Comparison of ENCODE assay signal across 20 cellular contexts in genomic region chr15:72205896-72206676, GRCh38. TPM values are rescaled to one million over a fixed set of nuclear protein-coding genes. Genes with fewer than 3 reads are reported as not detected.
DNase-seq lines count a peak whose midpoint lies in the region; ATAC-seq and TF ChIP-seq lines count a peak whose summit lies in the region.
"Had no signal": no experiment of that assay in that cellular context is flagged by ENCODE, and none has a peak within 500 bp of the region (broad histone marks: within the 10 kb centered on the region; RNA-seq: fewer than 3 reads in every experiment).

No MANE protein-coding gene starts in this region.

- H3K36me3 ChIP-seq in testis (ENCODE audit: low read depth, missing control alignments) = peaks cover 2% of the 10 kb centered on the region

- no peaks in the 10 kb centered on the region for H3K9me3 ChIP-seq in testis
- H3K9me3 ChIP-seq: upper lobe of right lung had no signal

- H3K4me3 Mint-ChIP-seq in activated CD4-positive, alpha-beta T cell treated with anti-CD3 and anti-CD28 coated beads for 36 hours = no peak overlapping the region
- H3K4me3 Mint-ChIP-seq in CD14-positive monocyte = no peak overlapping the region
- no peak overlapping the region for H3K4me3 Mint-ChIP-seq in activated T-helper 1 cell treated with anti-CD3 and anti-CD28 coated beads, Interleukin-12 subunit alpha, Interleukin-12 subunit beta, Interleukin-2, Interleukin-4 antibody, amounts not matched to agents 30 ng/mL and 10 ng/mL and 1 ng/mL, durations not matched to agents 14 hours and 24 hours and 36 hours

- no peaks in the 10 kb centered on the region for H3K27me3 Mint-ChIP-seq in activated CD4-positive, alpha-beta T cell treated with anti-CD3 and anti-CD28 coated beads for 36 hours
- H3K27me3 Mint-ChIP-seq in CD14-positive monocyte (ENCODE audit: low read depth in 3 of 3) = peaks cover 0 to 1% (median 0%) of the 10 kb centered on the region in 3 donors
- no peaks in the 10 kb centered on the region for H3K27me3 Mint-ChIP-seq in activated T-helper 1 cell treated with anti-CD3 and anti-CD28 coated beads, Interleukin-12 subunit alpha, Interleukin-12 subunit beta, Interleukin-2, Interleukin-4 antibody, amounts not matched to agents 30 ng/mL and 10 ng/mL and 1 ng/mL, durations not matched to agents 14 hours and 24 hours and 36 hours (ENCODE audit: insufficient read depth)

- peaks cover 23% of the 10 kb centered on the region for H3K4me1 ChIP-seq in testis
- H3K4me1 ChIP-seq: upper lobe of right lung had no signal

- CTCF ChIA-PET in activated CD4-positive, alpha-beta T cell treated with anti-CD3 and anti-CD28 coated beads for 36 hours (lab: Charles Lee) = interaction anchor here (0.6 to 1.5 kb wide), 4 partner anchors 21 to 544 kb away, joined by 3 to 5 read pairs (median 3); no protein-coding TSS in a partner anchor

- ATAC-seq in activated CD4-positive, alpha-beta T cell treated with anti-CD3 and anti-CD28 coated beads for 36 hours = no peak
- ATAC-seq: upper lobe of right lung had no signal

- no peak for DNase-seq in activated CD4-positive, alpha-beta T cell treated with anti-CD3 and anti-CD28 coated beads for 36 hours
- no peak for DNase-seq in activated CD4-positive, alpha-beta T cell treated with anti-CD3 and anti-CD28 coated beads, Interleukin-2, amount 50 U/mL, for 1 hour
- DNase-seq in CD14-positive monocyte (ENCODE audit: low spot score) (no peak), islet precursor cell (peak; percentile 39), NCI-H748 (lab: John Stamatoyannopoulos, UW; ENCODE audit: unreplicated experiment) (no peak), A172 (ENCODE audit: low spot score) (no peak), testis (no peak)
- no peak for DNase-seq in activated T-helper 1 cell treated with anti-CD3 and anti-CD28 coated beads, Interleukin-12 subunit alpha, Interleukin-12 subunit beta, Interleukin-2, Interleukin-4 antibody, amounts not matched to agents 30 ng/mL and 10 ng/mL and 1 ng/mL, durations not matched to agents 14 hours and 24 hours and 36 hours (ENCODE audit: low spot score)
- DNase-seq: activated CD4-positive, CD25-positive, alpha-beta regulatory T cell treated with anti-CD3 and anti-CD28 coated beads, Interleukin-2, amount 50 U/mL, for 72 hours; activated gamma-delta T cell treated with Interleukin-2 at 50 U/mL for 16 hours; cortex of kidney; DMS79; Kasumi-1; MV-4-11; NCI-H187 treated with DMSO at 0.1 percent for 48 hours; NCI-H526 treated with DMSO at 0.1 percent for 48 hours; T-helper 1 cell; upper lobe of right lung had no signal

- H3K9me3 Mint-ChIP-seq in activated CD4-positive, alpha-beta T cell treated with anti-CD3 and anti-CD28 coated beads for 36 hours (ENCODE audit: low read depth) = no peaks in the 10 kb centered on the region
- H3K9me3 Mint-ChIP-seq in CD14-positive monocyte = no peaks in the 10 kb centered on the region
- no peaks in the 10 kb centered on the region for H3K9me3 Mint-ChIP-seq in activated T-helper 1 cell treated with anti-CD3 and anti-CD28 coated beads, Interleukin-12 subunit alpha, Interleukin-12 subunit beta, Interleukin-2, Interleukin-4 antibody, amounts not matched to agents 30 ng/mL and 10 ng/mL and 1 ng/mL, durations not matched to agents 14 hours and 24 hours and 36 hours

- peaks cover 95% of the 10 kb centered on the region for H3K36me3 Mint-ChIP-seq in activated CD4-positive, alpha-beta T cell treated with anti-CD3 and anti-CD28 coated beads for 36 hours (ENCODE audit: low read depth)
- peaks cover 96 to 99% of the 10 kb centered on the region in 2 donors for H3K36me3 Mint-ChIP-seq in CD14-positive monocyte
- H3K36me3 Mint-ChIP-seq in activated T-helper 1 cell treated with anti-CD3 and anti-CD28 coated beads, Interleukin-12 subunit alpha, Interleukin-12 subunit beta, Interleukin-2, Interleukin-4 antibody, amounts not matched to agents 30 ng/mL and 10 ng/mL and 1 ng/mL, durations not matched to agents 14 hours and 24 hours and 36 hours (ENCODE audit: low read depth) = peaks cover 78% of the 10 kb centered on the region

- H3K27ac Mint-ChIP-seq in activated CD4-positive, alpha-beta T cell treated with anti-CD3 and anti-CD28 coated beads for 36 hours = peak overlapping the region; percentile 80
- H3K27ac Mint-ChIP-seq in CD14-positive monocyte = peak overlapping the region; percentile 33 to 81 (median 58)
- peak overlapping the region; percentile 61 for H3K27ac Mint-ChIP-seq in activated T-helper 1 cell treated with anti-CD3 and anti-CD28 coated beads, Interleukin-12 subunit alpha, Interleukin-12 subunit beta, Interleukin-2, Interleukin-4 antibody, amounts not matched to agents 30 ng/mL and 10 ng/mL and 1 ng/mL, durations not matched to agents 14 hours and 24 hours and 36 hours

- H3K27ac ChIP-seq in testis = no peak overlapping the region
- H3K27ac ChIP-seq: 22Rv1, upper lobe of right lung had no signal

- POLR2A ChIA-PET in activated CD4-positive, alpha-beta T cell treated with anti-CD3 and anti-CD28 coated beads for 36 hours (lab: Charles Lee) = interaction anchor here (1.0 kb wide), 1 partner anchor 21 kb away, joined by 3 read pairs; no protein-coding TSS in a partner anchor

- 91 to 94% methylated on average over 10 of the region's 10 CpGs for WGBS in testis, 2 donors

- no peak for TF ChIP-seq CTCF in CD14-positive monocyte (IDR thresholded peaks at IDR 0.05)
- no peak for TF ChIP-seq CTCF in testis (IDR thresholded peaks at IDR 0.05)

- H3K4me3 ChIP-seq in testis = no peak overlapping the region
- H3K4me3 ChIP-seq: upper lobe of right lung had no signal

- intact Hi-C loops in activated CD4-positive, alpha-beta T cell treated with anti-CD3 and anti-CD28 coated beads for 36 hours (cut with DNase I, micrococcal nuclease) = loop anchor here (2.0 kb wide), 2 partner anchors 19 to 21 kb away; no protein-coding TSS in a partner anchor
- intact Hi-C loops in CD14-positive monocyte (cut with micrococcal nuclease) = loop anchor here in 1 of 2 donors (10.0 kb wide), 1 partner anchor 49 kb away; no protein-coding TSS in a partner anchor
- intact Hi-C loops in activated T-helper 1 cell treated with anti-CD3 and anti-CD28 coated beads, Interleukin-12 subunit alpha, Interleukin-12 subunit beta, Interleukin-2, Interleukin-4 antibody, amounts not matched to agents 30 ng/mL and 10 ng/mL and 1 ng/mL, durations not matched to agents 14 hours and 24 hours and 36 hours (cut with micrococcal nuclease) = no loop called here
- intact Hi-C loops in testis (cut with DNase I; ENCODE audit: low total_unique reads) = loop anchor here (10.0 kb wide), 1 partner anchor 69 kb away; the partner anchor contains the start of gene PARP6

- H3K27me3 ChIP-seq in testis = no peaks in the 10 kb centered on the region
- H3K27me3 ChIP-seq: upper lobe of right lung had no signal

- no peak for TF ChIP-seq POLR2A in testis (IDR thresholded peaks at IDR 0.05)

- H3K4me1 Mint-ChIP-seq in activated CD4-positive, alpha-beta T cell treated with anti-CD3 and anti-CD28 coated beads for 36 hours = peaks cover 37% of the 10 kb centered on the region
- no peaks in the 10 kb centered on the region for H3K4me1 Mint-ChIP-seq in CD14-positive monocyte
- H3K4me1 Mint-ChIP-seq in activated T-helper 1 cell treated with anti-CD3 and anti-CD28 coated beads, Interleukin-12 subunit alpha, Interleukin-12 subunit beta, Interleukin-2, Interleukin-4 antibody, amounts not matched to agents 30 ng/mL and 10 ng/mL and 1 ng/mL, durations not matched to agents 14 hours and 24 hours and 36 hours (ENCODE audit: low read depth) = peaks cover 48% of the 10 kb centered on the region

RNA-seq across cellular contexts. Expression of gene GRAMD2A, which starts 8.5 kb away (rescaled TPM):
- total RNA-seq in activated CD4-positive, alpha-beta T cell treated with anti-CD3 and anti-CD28 coated beads for 36 hours = under 1 TPM in 1 of 2 experiments, not detected in 1; 0.11 TPM
- not detected for polyA plus RNA-seq in CD14-positive monocyte
- total RNA-seq in activated T-helper 1 cell treated with anti-CD3 and anti-CD28 coated beads, Interleukin-12 subunit alpha, Interleukin-12 subunit beta, Interleukin-2, Interleukin-4 antibody, amounts not matched to agents 30 ng/mL and 10 ng/mL and 1 ng/mL, durations not matched to agents 14 hours and 24 hours and 36 hours = 0.21 TPM in 1 of 2 replicates, not detected in the other
- total RNA-seq in A172 (2014; rRNA removed; shearing (Covaris generic)) = 3.2 TPM in 1 of 2 replicates, not detected in the other
- 1 to 10 TPM in 1 of 2 donors, under 1 TPM in 1; 0.31 to 1.4 TPM for total RNA-seq in testis
- polyA plus RNA-seq in testis (ENCODE audit: insufficient read depth, low read depth, low replicate concordance) = 3.1 TPM
- total RNA-seq: SK-MEL-5 had no signal

RNA-seq across cellular contexts. Expression of gene PKM, which starts 24.9 kb away (rescaled TPM):
- total RNA-seq in activated CD4-positive, alpha-beta T cell treated with anti-CD3 and anti-CD28 coated beads for 36 hours = 1,000 to 10,000 TPM; 2,479 to 3,112 TPM
- polyA plus RNA-seq in CD14-positive monocyte = 100 to 1,000 TPM; 986 to 999 TPM
- 2,409 and 2,442 TPM in 2 replicates for total RNA-seq in activated T-helper 1 cell treated with anti-CD3 and anti-CD28 coated beads, Interleukin-12 subunit alpha, Interleukin-12 subunit beta, Interleukin-2, Interleukin-4 antibody, amounts not matched to agents 30 ng/mL and 10 ng/mL and 1 ng/mL, durations not matched to agents 14 hours and 24 hours and 36 hours
- 2,848 and 2,886 TPM in 2 replicates for total RNA-seq in A172 (2014; rRNA removed; shearing (Covaris generic))
- 100 to 1,000 TPM; 521 to 530 TPM for total RNA-seq in testis
- 602 TPM for polyA plus RNA-seq in testis (ENCODE audit: insufficient read depth, low read depth, low replicate concordance)
